In the genomic region with DNA sequence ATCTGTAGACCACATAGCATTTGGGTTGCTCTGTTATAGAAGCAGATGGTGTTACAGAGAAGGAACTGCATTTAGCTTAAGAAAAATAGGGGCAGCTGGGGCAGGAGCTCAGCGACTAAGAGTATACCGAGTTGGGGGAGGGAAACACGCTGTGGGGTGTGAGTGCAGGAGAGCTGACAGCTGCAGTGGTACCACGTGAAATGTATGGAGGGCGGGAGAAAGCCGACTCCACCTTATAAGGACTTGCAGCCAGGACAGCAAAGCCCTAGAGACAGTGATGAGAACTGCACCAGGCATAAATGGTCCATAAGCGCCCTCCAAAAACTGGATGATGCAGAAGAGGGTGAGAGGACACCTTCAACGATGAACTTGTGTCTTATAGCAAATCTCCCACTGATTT, we compare ENCODE assay signal across 9 cellular contexts.
DNase-seq lines count a peak whose midpoint lies in the region; ATAC-seq and TF ChIP-seq lines count a peak whose summit lies in the region.
"Had no signal": no experiment of that assay in that cellular context is flagged by ENCODE, and none has a peak within 500 bp of the region (broad histone marks: within the 10 kb centered on the region; RNA-seq: fewer than 3 reads in every experiment).

No MANE protein-coding gene starts in this region.

- no peaks in the 10 kb centered on the region for H3K4me1 ChIP-seq in HCT116 (ENCODE audit: control insufficient read depth in 1 of 2, insufficient read depth in 2 of 2, low read length in 2 of 2)

- TF ChIP-seq POLR2A in HCT116 (IDR thresholded peaks at IDR 0.05; ENCODE audit: borderline replicate concordance, extremely low read depth, insufficient read depth, insufficient read length): no peak

- no peaks in the 10 kb centered on the region for H3K36me3 Mint-ChIP-seq in activated CD4-positive, alpha-beta T cell treated with anti-CD3 and anti-CD28 coated beads, Interleukin-2, amount 10 ng/mL, durations not matched to agents 7 days and 5 days (ENCODE audit: low read depth)
- H3K36me3 Mint-ChIP-seq: natural killer cell treated with Interleukin-12 subunit alpha and Interleukin-12 subunit beta and Interleukin-15 and Interleukin-18, amount 100 ng/mL, for 72 hours had no signal

- H2AFZ ChIP-seq in HCT116 (ENCODE audit: low read depth, low read length, poor library complexity, severe bottlenecking): no peak overlapping the region

- H3K27me3 ChIP-seq in HCT116 (ENCODE audit: insufficient read depth, low read length): no peaks in the 10 kb centered on the region

- no peak for TF ChIP-seq RAD21 in HCT116 (IDR thresholded peaks at IDR 0.05; ENCODE audit: low read depth)

- H3K4me2 ChIP-seq in HCT116 (ENCODE audit: low read length): no peak overlapping the region

- POLR2A ChIA-PET in HCT116 (lab: Charles Lee) (no interaction called here), RWPE1 (lab: Yijun Ruan, JAX; ENCODE audit: low non-redundant PET) (no interaction called here)
- POLR2A ChIA-PET in activated CD4-positive, alpha-beta T cell treated with anti-CD3 and anti-CD28 coated beads, Interleukin-2, amount 10 ng/mL, durations not matched to agents 7 days and 5 days (lab: Charles Lee): no interaction called here

- intact Hi-C loops in HCT116 (cut with micrococcal nuclease): no loop called here

- peaks cover 48% of the 10 kb centered on the region for H3K4me1 Mint-ChIP-seq in activated CD4-positive, alpha-beta T cell treated with anti-CD3 and anti-CD28 coated beads, Interleukin-2, amount 10 ng/mL, durations not matched to agents 7 days and 5 days

- peak in 2 of 3 experiments; percentile 22 to 31; a peak in 1 of 6 replicates for TF ChIP-seq CTCF in HCT116 (IDR thresholded peaks at IDR 0.05 in 2 of 3, conservative IDR thresholded peaks at IDR 0.05 in 1 of 3; ENCODE audit: borderline replicate concordance in 1 of 3, insufficient read depth in 1 of 3, low read depth in 2 of 3, low read length in 2 of 3)
- TF ChIP-seq CTCF in RWPE1 (conservative IDR thresholded peaks at IDR 0.05; ENCODE audit: low read depth): no peak

- no peak overlapping the region for H3K4me3 Mint-ChIP-seq in activated CD4-positive, alpha-beta T cell treated with anti-CD3 and anti-CD28 coated beads, Interleukin-2, amount 10 ng/mL, durations not matched to agents 7 days and 5 days
- H3K4me3 Mint-ChIP-seq: natural killer cell treated with Interleukin-12 subunit alpha and Interleukin-12 subunit beta and Interleukin-15 and Interleukin-18, amount 100 ng/mL, for 72 hours had no signal

- H3K9me2 ChIP-seq in HCT116 (ENCODE audit: insufficient read depth): no peaks in the 10 kb centered on the region

- H3K9me3 Mint-ChIP-seq in activated CD4-positive, alpha-beta T cell treated with anti-CD3 and anti-CD28 coated beads, Interleukin-2, amount 10 ng/mL, durations not matched to agents 7 days and 5 days: no peaks in the 10 kb centered on the region
- H3K9me3 Mint-ChIP-seq: natural killer cell treated with Interleukin-12 subunit alpha and Interleukin-12 subunit beta and Interleukin-15 and Interleukin-18, amount 100 ng/mL, for 72 hours had no signal

- H3K79me2 ChIP-seq in HCT116 (ENCODE audit: insufficient read depth, low read length): peaks cover 6% of the 10 kb centered on the region; the same call in 1 of the 2 replicates

- H3K36me3 ChIP-seq in HCT116 (ENCODE audit: control insufficient read depth in 1 of 2, insufficient read depth in 2 of 2, low read length in 2 of 2): no peaks in the 10 kb centered on the region

- H3K27ac ChIP-seq in HCT116 (ENCODE audit: low read depth, low read length) (no peak overlapping the region), RWPE1 (no peak overlapping the region)

- H3K9me3 ChIP-seq in HCT116 (ENCODE audit: control insufficient read depth in 1 of 2, insufficient read depth in 1 of 2, low read depth in 1 of 2, low read length in 2 of 2): no peaks in the 10 kb centered on the region

- CTCF ChIA-PET in HCT116 (lab: Charles Lee) (interaction anchor here (0.8 kb wide), 1 partner anchor 110 kb away, joined by 6 read pairs; no protein-coding TSS in a partner anchor), RWPE1 (lab: Yijun Ruan, JAX) (no interaction called here)
- CTCF ChIA-PET in activated CD4-positive, alpha-beta T cell treated with anti-CD3 and anti-CD28 coated beads, Interleukin-2, amount 10 ng/mL, durations not matched to agents 7 days and 5 days (lab: Charles Lee): interaction anchor here (1.1 to 2.2 kb wide), 5 partner anchors 24 to 110 kb away, joined by 3 to 6 read pairs (median 4); no protein-coding TSS in a partner anchor

- H3K27me3 Mint-ChIP-seq in activated CD4-positive, alpha-beta T cell treated with anti-CD3 and anti-CD28 coated beads, Interleukin-2, amount 10 ng/mL, durations not matched to agents 7 days and 5 days: no peaks in the 10 kb centered on the region

- BruUV-seq in HCT116 (replicated peaks; lab: Mats Ljungman, UMichigan): no TSS peak

- H3K4me3 ChIP-seq in HCT116 (replicated peaks in 1 of 2; ENCODE audit: low read depth in 1 of 2, low read length in 2 of 2): no peak overlapping the region

- peak; percentile 11 for DNase-seq in NCI-H2196 (lab: John Stamatoyannopoulos, UW; ENCODE audit: unreplicated experiment)
- no peak for DNase-seq in NCI-H2196 treated with DMSO at 0.1 percent for 48 hours (lab: John Stamatoyannopoulos, UW; ENCODE audit: unreplicated experiment)
- DNase-seq in HCT116 (ENCODE audit: low read depth, low spot score): no peak
- peak; percentile 48 for DNase-seq in NCI-H1105 (lab: John Stamatoyannopoulos, UW)
- DNase-seq in activated CD4-positive, alpha-beta T cell treated with anti-CD3 and anti-CD28 coated beads, Interleukin-2, amount 10 ng/mL, durations not matched to agents 7 days and 5 days: peak; percentile 65
- peak; percentile 20 for DNase-seq in iPS DF 19.7 (ENCODE audit: low read depth, low spot score)
- DNase-seq in RWPE1 (ENCODE audit: low spot score): no peak
- DNase-seq in SW 1271 (lab: John Stamatoyannopoulos, UW): no peak

- peak; percentile 81 for ATAC-seq in HCT116

- H3K27ac Mint-ChIP-seq in activated CD4-positive, alpha-beta T cell treated with anti-CD3 and anti-CD28 coated beads, Interleukin-2, amount 10 ng/mL, durations not matched to agents 7 days and 5 days: no peak overlapping the region
- H3K27ac Mint-ChIP-seq: natural killer cell treated with Interleukin-12 subunit alpha and Interleukin-12 subunit beta and Interleukin-15 and Interleukin-18, amount 100 ng/mL, for 72 hours had no signal

- no peaks in the 10 kb centered on the region for H4K20me1 ChIP-seq in HCT116 (ENCODE audit: insufficient read depth)

- RAD21 ChIA-PET in HCT116 (lab: Charles Lee; ENCODE audit: low non-redundant PET in 1 of 2, low total read pairs in 2 of 2, uncharacterized antibody in 2 of 2, unreplicated experiment in 2 of 2): no interaction called here

- no peak overlapping the region for H3K9ac ChIP-seq in HCT116 (ENCODE audit: low read length)

TF ChIP-seq in HCT116, 20 proteins besides CTCF, POLR2A, EP300 and RAD21:
- no peak for TF ChIP-seq CBX3 (IDR thresholded peaks at IDR 0.05; ENCODE audit: low read depth)
- no peak for TF ChIP-seq SRF (IDR thresholded peaks at IDR 0.05; ENCODE audit: low read depth)
- TF ChIP-seq, protein P1, sequence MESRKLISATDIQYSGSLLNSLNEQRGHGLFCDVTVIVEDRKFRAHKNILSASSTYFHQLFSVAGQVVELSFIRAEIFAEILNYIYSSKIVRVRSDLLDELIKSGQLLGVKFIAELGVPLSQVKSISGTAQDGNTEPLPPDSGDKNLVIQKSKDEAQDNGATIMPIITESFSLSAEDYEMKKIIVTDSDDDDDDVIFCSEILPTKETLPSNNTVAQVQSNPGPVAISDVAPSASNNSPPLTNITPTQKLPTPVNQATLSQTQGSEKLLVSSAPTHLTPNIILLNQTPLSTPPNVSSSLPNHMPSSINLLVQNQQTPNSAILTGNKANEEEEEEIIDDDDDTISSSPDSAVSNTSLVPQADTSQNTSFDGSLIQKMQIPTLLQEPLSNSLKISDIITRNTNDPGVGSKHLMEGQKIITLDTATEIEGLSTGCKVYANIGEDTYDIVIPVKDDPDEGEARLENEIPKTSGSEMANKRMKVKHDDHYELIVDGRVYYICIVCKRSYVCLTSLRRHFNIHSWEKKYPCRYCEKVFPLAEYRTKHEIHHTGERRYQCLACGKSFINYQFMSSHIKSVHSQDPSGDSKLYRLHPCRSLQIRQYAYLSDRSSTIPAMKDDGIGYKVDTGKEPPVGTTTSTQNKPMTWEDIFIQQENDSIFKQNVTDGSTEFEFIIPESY (IDR thresholded peaks at IDR 0.05; ENCODE audit: extremely low read depth, insufficient replicate concordance, low read length): no peak
- no peak for TF ChIP-seq EGR1 (IDR thresholded peaks at IDR 0.05; ENCODE audit: low read depth)
- TF ChIP-seq EZH2 (IDR thresholded peaks at IDR 0.05): no peak
- TF ChIP-seq EZH2phosphoT487 (IDR thresholded peaks at IDR 0.05; ENCODE audit: borderline replicate concordance): no peak
- no peak for TF ChIP-seq CEBPB (IDR thresholded peaks at IDR 0.05; ENCODE audit: low read depth)
- no peak for TF ChIP-seq POLR2AphosphoS5 (IDR thresholded peaks at IDR 0.05; ENCODE audit: low read depth, low read length)
- TF ChIP-seq TCF7L2 (IDR thresholded peaks at IDR 0.05; ENCODE audit: borderline replicate concordance, extremely low read depth, insufficient read depth, insufficient read length): no peak
- TF ChIP-seq JUND (IDR thresholded peaks at IDR 0.05): no peak
- TF ChIP-seq SP1 (IDR thresholded peaks at IDR 0.05; ENCODE audit: low read depth): no peak
- no peak for TF ChIP-seq ZFX (IDR thresholded peaks at IDR 0.05)

Comparison
In these comparisons a context has a peak if more than half of its experiments do, and no peak if none do; other contexts are left out.
1. DNase-seq: peak in NCI-H2196 (single experiment), NCI-H1105 (single experiment), activated CD4-positive, alpha-beta T cell treated with anti-CD3 and anti-CD28 coated beads, Interleukin-2, amount 10 ng/mL, durations not matched to agents 7 days and 5 days (single experiment) and iPS DF 19.7 (single experiment); none in NCI-H2196 treated with DMSO at 0.1 percent for 48 hours (single experiment), HCT116 (single experiment), RWPE1 (single experiment) and SW 1271 (0 of 2).